23 cellular contexts compared by ENCODE assay signal in genomic region chr7:101428093-101428866, GRCh38.
"Had no signal": no experiment of that assay in that cellular context is flagged by ENCODE, and none has a peak within 500 bp of the region (broad histone marks: within the 10 kb centered on the region; RNA-seq: fewer than 3 reads in every experiment).

No MANE protein-coding gene starts in this region.

- H3K4me1 Mint-ChIP-seq: neural crest cell had no signal

- H3K27ac Mint-ChIP-seq: activated CD4-positive, alpha-beta T cell treated with anti-CD3 and anti-CD28 coated beads, Interleukin-2, amount 10 ng/mL, durations not matched to agents 7 days and 5 days; activated CD8-positive, alpha-beta T cell treated with anti-CD3 and anti-CD28 coated beads, Interleukin-2, amount 10 ng/mL, durations not matched to agents 7 days and 5 days; activated T-cell treated with anti-CD3 and anti-CD28 coated beads, Interleukin-2, amount 50 U/mL, for 24 hours; activated T-helper 2 cell treated with anti-CD3 and anti-CD28 coated beads, Interferon-gamma antibody, Interleukin-2, Interleukin-4, amounts not matched to agents 10 μg/mL and 5 μg/mL and 100 μg/mL, durations not matched to agents 14 hours and 24 hours and 36 hours; type B pancreatic cell had no signal

- H3K36me3 Mint-ChIP-seq: type B pancreatic cell had no signal

- FAIRE-seq: colon, keratinocyte had no signal

- H2AFZ ChIP-seq: hepatocyte had no signal

- ATAC-seq: activated CD8-positive, alpha-beta T cell treated with anti-CD3 and anti-CD28 coated beads, Interleukin-2, amount 10 ng/mL, durations not matched to agents 7 days and 5 days; foreskin keratinocyte; left lobe of liver had no signal

- H3K4me1 ChIP-seq: foreskin keratinocyte, prostate gland, right atrium auricular region, stomach had no signal

- H3K27me3 ChIP-seq: brain microvascular endothelial cell, dorsolateral prefrontal cortex, foreskin keratinocyte, hepatocyte, right atrium auricular region had no signal

- H3K4me3 ChIP-seq: dorsolateral prefrontal cortex, hepatocyte, lung, prostate gland, right atrium auricular region, stomach had no signal

- H3K4me3 Mint-ChIP-seq: activated CD4-positive, alpha-beta T cell treated with anti-CD3 and anti-CD28 coated beads, Interleukin-2, amount 10 ng/mL, durations not matched to agents 7 days and 5 days; activated CD8-positive, alpha-beta T cell treated with anti-CD3 and anti-CD28 coated beads, Interleukin-2, amount 10 ng/mL, durations not matched to agents 7 days and 5 days; activated T-cell treated with anti-CD3 and anti-CD28 coated beads, Interleukin-2, amount 50 U/mL, for 24 hours; neural crest cell; type B pancreatic cell had no signal

- H3K27me3 Mint-ChIP-seq: type B pancreatic cell had no signal

- H3K9me3 Mint-ChIP-seq: activated CD4-positive, alpha-beta T cell treated with anti-CD3 and anti-CD28 coated beads, Interleukin-2, amount 10 ng/mL, durations not matched to agents 7 days and 5 days; activated T-cell treated with anti-CD3 and anti-CD28 coated beads, Interleukin-2, amount 50 U/mL, for 24 hours; activated T-helper 2 cell treated with anti-CD3 and anti-CD28 coated beads, Interferon-gamma antibody, Interleukin-2, Interleukin-4, amounts not matched to agents 10 μg/mL and 5 μg/mL and 100 μg/mL, durations not matched to agents 14 hours and 24 hours and 36 hours; neural crest cell; type B pancreatic cell had no signal

- H3K27ac ChIP-seq: brain microvascular endothelial cell, dorsolateral prefrontal cortex, epithelial cell of prostate, foreskin keratinocyte, hepatocyte, prostate gland, right atrium auricular region, stomach had no signal

- H3K9me3 ChIP-seq: prostate gland, right atrium auricular region had no signal

- DNase-seq: activated CD4-positive, alpha-beta T cell treated with anti-CD3 and anti-CD28 coated beads, Interleukin-2, amount 10 ng/mL, durations not matched to agents 7 days and 5 days; activated CD8-positive, alpha-beta T cell treated with anti-CD3 and anti-CD28 coated beads, Interleukin-2, amount 10 ng/mL, durations not matched to agents 7 days and 5 days; activated naive CD4-positive, alpha-beta T cell treated with Interleukin-2 at 50 U/mL for 16 hours; activated T-cell treated with anti-CD3 and anti-CD28 coated beads, Interleukin-2, amount 50 U/mL, for 24 hours; aorta; brain microvascular endothelial cell; central memory CD4-positive, alpha-beta T cell; dorsolateral prefrontal cortex; foreskin keratinocyte; midbrain; stimulated activated CD4-positive, alpha-beta T cell treated with anti-CD3 and anti-CD28 coated beads, Interleukin-2, amount 100 ng/mL, for 24 hours; stomach had no signal

- H3K36me3 ChIP-seq: brain microvascular endothelial cell, prostate gland, right atrium auricular region, stomach had no signal

- H3K4me2 ChIP-seq: hepatocyte had no signal

- H3K79me2 ChIP-seq: hepatocyte had no signal
